1 cellular context compared by ENCODE assay signal in the genomic region with DNA sequence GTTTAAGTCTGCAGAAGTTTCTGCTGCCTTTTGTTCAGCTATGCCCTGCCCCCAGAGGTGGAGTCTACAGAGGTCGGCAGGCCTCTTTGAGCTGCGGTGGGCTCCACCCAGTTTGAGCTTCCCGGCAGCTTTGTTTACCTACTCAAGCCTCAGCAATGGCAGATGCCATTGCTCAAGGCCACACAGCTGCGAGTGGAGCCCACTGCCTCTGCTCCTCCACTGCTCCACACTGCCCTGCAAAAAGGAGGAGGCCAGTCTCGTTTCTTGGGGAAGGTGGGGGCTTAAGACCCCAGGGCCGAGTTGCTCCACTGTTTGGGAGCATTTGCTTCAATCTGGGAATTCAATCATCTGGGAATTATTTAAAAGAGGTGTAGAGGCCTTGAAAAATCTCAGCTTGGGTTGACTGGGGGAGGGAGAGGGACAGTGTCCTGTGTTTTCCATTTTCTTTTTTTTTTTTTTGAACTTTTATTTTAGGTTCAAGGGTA.
TF ChIP-seq lines count a peak whose summit lies in the region.

No MANE protein-coding gene starts in this region.

TF ChIP-seq in GM23338, 12 proteins besides CTCF, POLR2A, EP300 and RAD21:
- TF ChIP-seq, protein P1, sequence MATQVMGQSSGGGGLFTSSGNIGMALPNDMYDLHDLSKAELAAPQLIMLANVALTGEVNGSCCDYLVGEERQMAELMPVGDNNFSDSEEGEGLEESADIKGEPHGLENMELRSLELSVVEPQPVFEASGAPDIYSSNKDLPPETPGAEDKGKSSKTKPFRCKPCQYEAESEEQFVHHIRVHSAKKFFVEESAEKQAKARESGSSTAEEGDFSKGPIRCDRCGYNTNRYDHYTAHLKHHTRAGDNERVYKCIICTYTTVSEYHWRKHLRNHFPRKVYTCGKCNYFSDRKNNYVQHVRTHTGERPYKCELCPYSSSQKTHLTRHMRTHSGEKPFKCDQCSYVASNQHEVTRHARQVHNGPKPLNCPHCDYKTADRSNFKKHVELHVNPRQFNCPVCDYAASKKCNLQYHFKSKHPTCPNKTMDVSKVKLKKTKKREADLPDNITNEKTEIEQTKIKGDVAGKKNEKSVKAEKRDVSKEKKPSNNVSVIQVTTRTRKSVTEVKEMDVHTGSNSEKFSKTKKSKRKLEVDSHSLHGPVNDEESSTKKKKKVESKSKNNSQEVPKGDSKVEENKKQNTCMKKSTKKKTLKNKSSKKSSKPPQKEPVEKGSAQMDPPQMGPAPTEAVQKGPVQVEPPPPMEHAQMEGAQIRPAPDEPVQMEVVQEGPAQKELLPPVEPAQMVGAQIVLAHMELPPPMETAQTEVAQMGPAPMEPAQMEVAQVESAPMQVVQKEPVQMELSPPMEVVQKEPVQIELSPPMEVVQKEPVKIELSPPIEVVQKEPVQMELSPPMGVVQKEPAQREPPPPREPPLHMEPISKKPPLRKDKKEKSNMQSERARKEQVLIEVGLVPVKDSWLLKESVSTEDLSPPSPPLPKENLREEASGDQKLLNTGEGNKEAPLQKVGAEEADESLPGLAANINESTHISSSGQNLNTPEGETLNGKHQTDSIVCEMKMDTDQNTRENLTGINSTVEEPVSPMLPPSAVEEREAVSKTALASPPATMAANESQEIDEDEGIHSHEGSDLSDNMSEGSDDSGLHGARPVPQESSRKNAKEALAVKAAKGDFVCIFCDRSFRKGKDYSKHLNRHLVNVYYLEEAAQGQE (IDR thresholded peaks at IDR 0.05; ENCODE audit: unreplicated experiment): no peak
- TF ChIP-seq, protein P2, sequence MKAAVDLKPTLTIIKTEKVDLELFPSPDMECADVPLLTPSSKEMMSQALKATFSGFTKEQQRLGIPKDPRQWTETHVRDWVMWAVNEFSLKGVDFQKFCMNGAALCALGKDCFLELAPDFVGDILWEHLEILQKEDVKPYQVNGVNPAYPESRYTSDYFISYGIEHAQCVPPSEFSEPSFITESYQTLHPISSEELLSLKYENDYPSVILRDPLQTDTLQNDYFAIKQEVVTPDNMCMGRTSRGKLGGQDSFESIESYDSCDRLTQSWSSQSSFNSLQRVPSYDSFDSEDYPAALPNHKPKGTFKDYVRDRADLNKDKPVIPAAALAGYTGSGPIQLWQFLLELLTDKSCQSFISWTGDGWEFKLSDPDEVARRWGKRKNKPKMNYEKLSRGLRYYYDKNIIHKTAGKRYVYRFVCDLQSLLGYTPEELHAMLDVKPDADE (IDR thresholded peaks at IDR 0.05): no peak
- TF ChIP-seq CREB1 (CRISPR knock-in tag; IDR thresholded peaks at IDR 0.05; ENCODE audit: low read depth) (no peak), NANOG (IDR thresholded peaks at IDR 0.05; ENCODE audit: borderline replicate concordance) (no peak)
